ENCODE assay signal across 8 cellular contexts in genomic region chr1:227734858-227735780, GRCh38. TPM values are rescaled to one million over a fixed set of nuclear protein-coding genes. Genes with fewer than 3 reads are reported as not detected.
DNase-seq lines count a peak whose midpoint lies in the region; TF ChIP-seq lines count a peak whose summit lies in the region.

Gene JMJD4, minus strand, starts transcription at chr1:227735302. Its CDS starts 29 bp downstream, at chr1:227735273.
Gene SNAP47, plus strand, starts transcription at chr1:227735435. Its CDS starts 12,302 bp downstream, at chr1:227747737.

- H3K9me3 ChIP-seq in ES-I3 (ENCODE audit: control insufficient read depth, insufficient read depth, low read length) (no peaks in the 10 kb centered on the region), HAP-1 (no peaks in the 10 kb centered on the region), MG63 (no peaks in the 10 kb centered on the region), neural progenitor cell (ENCODE audit: low read depth) (no peaks in the 10 kb centered on the region), stomach smooth muscle (ENCODE audit: control insufficient read depth in 2 of 2, low read length in 2 of 2) (no peaks in the 10 kb centered on the region)

- H3K4me1 Mint-ChIP-seq in neural progenitor cell: peaks cover 20% of the 10 kb centered on the region

- H3K27ac Mint-ChIP-seq in neural progenitor cell: peak within 1 kb of the TSS; percentile 93

- in situ Hi-C loops in HAP-1 (cut with MboI; ENCODE audit: low sequenced_read_pairs): no loop called here

- H3K27me3 Mint-ChIP-seq in neural progenitor cell (ENCODE audit: insufficient read depth, low read depth): peaks cover 5% of the 10 kb centered on the region

- H3F3A ChIP-seq in neural progenitor cell (ENCODE audit: low read depth): peaks cover 10% of the 10 kb centered on the region

- H3K27ac ChIP-seq in neural progenitor cell: no peak within 1 kb of the TSS
- H3K27ac ChIP-seq in stomach smooth muscle (ENCODE audit: low read length): peak within 1 kb of the TSS; percentile 76

- no peak for TF ChIP-seq CTCF in foreskin fibroblast (IDR thresholded peaks at IDR 0.05; ENCODE audit: low read depth, low read length)
- TF ChIP-seq CTCF in neural progenitor cell (IDR thresholded peaks at IDR 0.05): no peak

- peak within 1 kb of the TSS; percentile 92 for H3K9ac ChIP-seq in ES-I3 (ENCODE audit: low read depth, low read length)
- peak within 1 kb of the TSS; percentile 87 for H3K9ac ChIP-seq in neural progenitor cell
- H3K9ac ChIP-seq in stomach smooth muscle (ENCODE audit: low read length in 2 of 2): peak within 1 kb of the TSS; percentile 82 to 90

- H3K4me1 ChIP-seq in ES-I3 (ENCODE audit: insufficient read depth, low read length) (peaks cover 1% of the 10 kb centered on the region), HAP-1 (no peaks in the 10 kb centered on the region), neural progenitor cell (peaks cover 7% of the 10 kb centered on the region), stomach smooth muscle (ENCODE audit: control insufficient read depth, insufficient read depth, low read length) (peaks cover 45% of the 10 kb centered on the region)

- H3K36me3 Mint-ChIP-seq in neural progenitor cell: peaks cover 2% of the 10 kb centered on the region

- H3K4me3 ChIP-seq in HAP-1 (peak within 1 kb of the TSS; percentile 83), MG63 (peak within 1 kb of the TSS; percentile 94), foreskin fibroblast (ENCODE audit: low read depth in 1 of 2, low read length in 2 of 2) (peak within 1 kb of the TSS; percentile 94 to 95), neural progenitor cell (peak within 1 kb of the TSS; percentile 98), stomach smooth muscle (ENCODE audit: low read length in 2 of 2) (peak within 1 kb of the TSS; percentile 88)

- H3K27me3 ChIP-seq in HAP-1 (ENCODE audit: low read depth) (no peaks in the 10 kb centered on the region), MG63 (no peaks in the 10 kb centered on the region), neural progenitor cell (no peaks in the 10 kb centered on the region), stomach smooth muscle (ENCODE audit: control insufficient read depth in 1 of 2, insufficient read depth in 2 of 2, low read length in 2 of 2) (no peaks in the 10 kb centered on the region)

- H3K4me2 ChIP-seq in neural progenitor cell: peak within 1 kb of the TSS; percentile 99

- no peaks in the 10 kb centered on the region for H3K9me3 Mint-ChIP-seq in neural progenitor cell

- H3K4me3 Mint-ChIP-seq in neural progenitor cell: peak within 1 kb of the TSS; percentile 95

- H2AFZ ChIP-seq in neural progenitor cell (replicated peaks): peak within 1 kb of the TSS; percentile 95

- H3K36me3 ChIP-seq in ES-I3 (ENCODE audit: insufficient read depth, low read length) (no peaks in the 10 kb centered on the region; the same call in 1 of the 2 replicates), HAP-1 (replicated peaks) (peaks cover 32% of the 10 kb centered on the region), MG63 (peaks cover 35% of the 10 kb centered on the region), neural progenitor cell (no peaks in the 10 kb centered on the region), stomach smooth muscle (ENCODE audit: control insufficient read depth in 2 of 2, insufficient read depth in 2 of 2, low read length in 2 of 2) (peaks cover 15 to 16% of the 10 kb centered on the region in 2 donors)

- peak; percentile 85 to 93 for DNase-seq in HAP-1 (ENCODE audit: low spot score in 2 of 2)
- peak; percentile 94 for DNase-seq in MG63
- peak; percentile 89 for DNase-seq in SIG-M5 treated with dmso at 0.1 percent for 504 hours (lab: John Stamatoyannopoulos, UW; ENCODE audit: unreplicated experiment)
- DNase-seq in activated gamma-delta T cell treated with Interleukin-2 at 50 U/mL for 16 hours: peak; percentile 90
- DNase-seq in foreskin fibroblast: peak; percentile 91 to 97
- DNase-seq in neural progenitor cell (ENCODE audit: low spot score): peak; percentile 96

- H3K79me2 ChIP-seq in neural progenitor cell (ENCODE audit: low read depth): peaks cover 65% of the 10 kb centered on the region

- H4K20me1 ChIP-seq in neural progenitor cell (ENCODE audit: low read depth): peaks cover 40% of the 10 kb centered on the region

RNA-seq across cellular contexts. Expression of gene JMJD4, which starts in this region (rescaled TPM):
- total RNA-seq in MG63 (2014; rRNA removed; shearing (Covaris generic); ENCODE audit: low replicate concordance): 40.2 and 63.4 TPM in 2 replicates
- total RNA-seq in neural progenitor cell (ENCODE audit: low replicate concordance): 7.5 and 13.6 TPM in 2 replicates

RNA-seq across cellular contexts. Expression of gene SNAP47, which starts in this region (rescaled TPM):
- 55.5 and 59.8 TPM in 2 replicates for total RNA-seq in MG63 (2014; rRNA removed; shearing (Covaris generic); ENCODE audit: low replicate concordance)
- total RNA-seq in neural progenitor cell (ENCODE audit: low replicate concordance): 52.8 and 54.8 TPM in 2 replicates
